ENCODE assay signal across 23 cellular contexts in genomic region chr4:109648997-109649575, GRCh38. TPM values are rescaled to one million over a fixed set of nuclear protein-coding genes. Genes with fewer than 3 reads are reported as not detected.
DNase-seq lines count a peak whose midpoint lies in the region; ATAC-seq, FAIRE-seq and TF ChIP-seq lines count a peak whose summit lies in the region.
"Had no signal": no experiment of that assay in that cellular context is flagged by ENCODE, and none has a peak within 500 bp of the region (broad histone marks: within the 10 kb centered on the region; RNA-seq: fewer than 3 reads in every experiment).

No MANE protein-coding gene starts in this region.

- intact Hi-C loops in kidney (cut with DNase I) = no loop called here

- DNase-seq in CD4-positive, CD25-positive, alpha-beta regulatory T cell = peak in 2 of 3 donors; percentile 48 to 62
- peak; percentile 21 for DNase-seq in GM12865 (ENCODE audit: low read depth)
- no peak for DNase-seq in activated CD4-positive, alpha-beta memory T cell treated with anti-CD3 and anti-CD28 coated beads, Interleukin-2, amount 10 ng/mL, durations not matched to agents 7 days and 5 days
- no peak for DNase-seq in effector memory CD8-positive, alpha-beta T cell
- no peak for DNase-seq in hepatic stellate cell (ENCODE audit: low spot score)
- DNase-seq in kidney = no peak
- DNase-seq: adrenal gland; COR-L47; hippocampal formation; islet precursor cell; NCI-H1105 treated with DMSO at 0.1 percent for 48 hours; NCI-H524; stimulated activated naive CD4-positive, alpha-beta T cell treated with Interleukin-2 at 50 U/mL for 16 hours; trophoblast cell; WERI-Rb-1 had no signal

- CTCF ChIA-PET in activated CD4-positive, alpha-beta memory T cell treated with anti-CD3 and anti-CD28 coated beads, Interleukin-2, amount 10 ng/mL, durations not matched to agents 7 days and 5 days (lab: Charles Lee) = interaction anchor here (0.6 to 1.2 kb wide), 5 partner anchors 53 to 217 kb away, joined by 3 to 7 read pairs (median 3); partner anchors contain the start of gene MCUB

- peak overlapping the region; percentile 62 to 91 (median 76) for H3K4me3 Mint-ChIP-seq in CD4-positive, CD25-positive, alpha-beta regulatory T cell
- H3K4me3 Mint-ChIP-seq in activated CD4-positive, alpha-beta memory T cell treated with anti-CD3 and anti-CD28 coated beads, Interleukin-2, amount 10 ng/mL, durations not matched to agents 7 days and 5 days = peak overlapping the region; percentile 61
- peak overlapping the region; percentile 19 to 65 for H3K4me3 Mint-ChIP-seq in effector memory CD8-positive, alpha-beta T cell
- H3K4me3 Mint-ChIP-seq: GM23338 had no signal

- peak; percentile 4 to 12 for ATAC-seq in CD4-positive, CD25-positive, alpha-beta regulatory T cell (ENCODE audit: low read depth in 2 of 2)
- ATAC-seq in effector memory CD8-positive, alpha-beta T cell (replicated peaks) = no peak
- ATAC-seq in HG03442 (IDR thresholded peaks at IDR 0.05; ENCODE audit: unreplicated experiment) (no peak), HG03432 (IDR thresholded peaks at IDR 0.05; ENCODE audit: unreplicated experiment) (no peak)
- ATAC-seq: foreskin keratinocyte, GM23338, Right ventricle myocardium inferior, sciatic nerve had no signal

- FAIRE-seq in kidney (lab: Jason Lieb, UNC) = no peak
- FAIRE-seq: bronchial epithelial cell had no signal

- no peaks in the 10 kb centered on the region for H3K27me3 ChIP-seq in CD4-positive, CD25-positive, alpha-beta regulatory T cell (ENCODE audit: control insufficient read depth, insufficient read depth, low read length)
- H3K27me3 ChIP-seq: adrenal gland, foreskin keratinocyte had no signal

- H3K27ac Mint-ChIP-seq in CD4-positive, CD25-positive, alpha-beta regulatory T cell = peak overlapping the region in 1 of 3 donors; percentile 93
- peak overlapping the region; percentile 96 for H3K27ac Mint-ChIP-seq in activated CD4-positive, alpha-beta memory T cell treated with anti-CD3 and anti-CD28 coated beads, Interleukin-2, amount 10 ng/mL, durations not matched to agents 7 days and 5 days
- H3K27ac Mint-ChIP-seq in effector memory CD8-positive, alpha-beta T cell = peak overlapping the region in 1 of 2 donors; percentile 59
- H3K27ac Mint-ChIP-seq: GM23338 had no signal

- peaks cover 11% of the 10 kb centered on the region for H3K36me3 ChIP-seq in CD4-positive, CD25-positive, alpha-beta regulatory T cell (ENCODE audit: control insufficient read depth, insufficient read depth, low read length)
- no peaks in the 10 kb centered on the region for H3K36me3 ChIP-seq in kidney (ENCODE audit: control insufficient read depth in 1 of 2, insufficient read depth in 2 of 2, low read length in 2 of 2)
- H3K36me3 ChIP-seq: adrenal gland, WERI-Rb-1 had no signal

- peaks cover 63% of the 10 kb centered on the region for H3K4me1 ChIP-seq in CD4-positive, CD25-positive, alpha-beta regulatory T cell (ENCODE audit: control insufficient read depth, insufficient read depth, low read length, poor library complexity, severe bottlenecking)
- no peaks in the 10 kb centered on the region for H3K4me1 ChIP-seq in kidney (ENCODE audit: control insufficient read depth in 1 of 2, insufficient read depth in 1 of 2, low read depth in 1 of 2, low read length in 2 of 2)
- H3K4me1 ChIP-seq: adrenal gland, foreskin keratinocyte had no signal

- H3K9me3 Mint-ChIP-seq in CD4-positive, CD25-positive, alpha-beta regulatory T cell = peaks cover 0 to 10% (median 0%) of the 10 kb centered on the region in 7 donors
- H3K9me3 Mint-ChIP-seq in activated CD4-positive, alpha-beta memory T cell treated with anti-CD3 and anti-CD28 coated beads, Interleukin-2, amount 10 ng/mL, durations not matched to agents 7 days and 5 days = peaks cover 6% of the 10 kb centered on the region
- no peaks in the 10 kb centered on the region for H3K9me3 Mint-ChIP-seq in effector memory CD8-positive, alpha-beta T cell

- H3K4me1 Mint-ChIP-seq in CD4-positive, CD25-positive, alpha-beta regulatory T cell = peaks cover 15 to 46% (median 33%) of the 10 kb centered on the region in 4 donors
- H3K4me1 Mint-ChIP-seq in activated CD4-positive, alpha-beta memory T cell treated with anti-CD3 and anti-CD28 coated beads, Interleukin-2, amount 10 ng/mL, durations not matched to agents 7 days and 5 days = peaks cover 38% of the 10 kb centered on the region
- peaks cover 12 to 36% of the 10 kb centered on the region in 2 donors for H3K4me1 Mint-ChIP-seq in effector memory CD8-positive, alpha-beta T cell (ENCODE audit: low read depth in 2 of 2)
- H3K4me1 Mint-ChIP-seq: GM23338 had no signal

- peaks cover 14% of the 10 kb centered on the region for H3K36me3 Mint-ChIP-seq in CD4-positive, CD25-positive, alpha-beta regulatory T cell
- H3K36me3 Mint-ChIP-seq in activated CD4-positive, alpha-beta memory T cell treated with anti-CD3 and anti-CD28 coated beads, Interleukin-2, amount 10 ng/mL, durations not matched to agents 7 days and 5 days (ENCODE audit: low read depth) = peaks cover 25% of the 10 kb centered on the region
- H3K36me3 Mint-ChIP-seq in effector memory CD8-positive, alpha-beta T cell (ENCODE audit: insufficient read depth) = peaks cover 5% of the 10 kb centered on the region

- no peak overlapping the region for H3K9ac ChIP-seq in kidney (ENCODE audit: low read length in 2 of 2)

- no peak for TF ChIP-seq CTCF in GM12865 (IDR thresholded peaks at IDR 0.05; ENCODE audit: insufficient read depth, low read depth, low read length, missing control alignments)
- TF ChIP-seq CTCF in kidney (IDR thresholded peaks at IDR 0.05; ENCODE audit: borderline replicate concordance, extremely low read depth, insufficient read depth) = no peak

- peak overlapping the region; percentile 76 for H3K27ac ChIP-seq in CD4-positive, CD25-positive, alpha-beta regulatory T cell (ENCODE audit: insufficient read depth, low read length, poor library complexity, severe bottlenecking)
- no peak overlapping the region for H3K27ac ChIP-seq in kidney (ENCODE audit: low read depth in 2 of 2, low read length in 2 of 2)
- H3K27ac ChIP-seq: adrenal gland, foreskin keratinocyte, WERI-Rb-1 had no signal

- H3K27me3 Mint-ChIP-seq in CD4-positive, CD25-positive, alpha-beta regulatory T cell = no peaks in the 10 kb centered on the region
- no peaks in the 10 kb centered on the region for H3K27me3 Mint-ChIP-seq in activated CD4-positive, alpha-beta memory T cell treated with anti-CD3 and anti-CD28 coated beads, Interleukin-2, amount 10 ng/mL, durations not matched to agents 7 days and 5 days
- no peaks in the 10 kb centered on the region for H3K27me3 Mint-ChIP-seq in effector memory CD8-positive, alpha-beta T cell

- H3K9me3 ChIP-seq in CD4-positive, CD25-positive, alpha-beta regulatory T cell (ENCODE audit: control insufficient read depth in 2 of 2, low read length in 2 of 2) = peaks cover 6 to 13% of the 10 kb centered on the region in 2 experiments
- peaks cover 0 to 24% of the 10 kb centered on the region in 2 donors for H3K9me3 ChIP-seq in kidney (ENCODE audit: control insufficient read depth in 1 of 2, low read length in 2 of 2)
- H3K9me3 ChIP-seq: adrenal gland had no signal

- H3K4me3 ChIP-seq in CD4-positive, CD25-positive, alpha-beta regulatory T cell (ENCODE audit: low read depth, low read length) = peak overlapping the region; percentile 84
- H3K4me3 ChIP-seq in GM12865 (ENCODE audit: low read depth, low read length) (no peak overlapping the region), kidney (ENCODE audit: low read length in 2 of 2) (no peak overlapping the region)
- H3K4me3 ChIP-seq: adrenal gland, GM23338, lung had no signal

- POLR2A ChIA-PET in activated CD4-positive, alpha-beta memory T cell treated with anti-CD3 and anti-CD28 coated beads, Interleukin-2, amount 10 ng/mL, durations not matched to agents 7 days and 5 days (lab: Charles Lee) = interaction anchor here (0.8 to 3.2 kb wide), 12 partner anchors 10 to 216 kb away, joined by 3 to 58 read pairs (median 3); partner anchors contain the start of genes MCUB and SEC24B

RNA-seq across cellular contexts. Expression of gene CASP6, which starts 54.2 kb away (rescaled TPM):
- 21.9 TPM for total RNA-seq in CD4-positive, CD25-positive, alpha-beta regulatory T cell
- 10 to 100 TPM; 64.5 to 88.4 (median 72.7) TPM for polyA plus RNA-seq in CD4-positive, CD25-positive, alpha-beta regulatory T cell
- total RNA-seq in activated CD4-positive, alpha-beta memory T cell treated with anti-CD3 and anti-CD28 coated beads, Interleukin-2, amount 10 ng/mL, durations not matched to agents 7 days and 5 days = 10 to 100 TPM; 30.5 to 32.4 TPM
- total RNA-seq in kidney = 21.6 TPM
- polyA plus RNA-seq in kidney (ENCODE audit: insufficient read depth, low read depth, low replicate concordance) = 20.7 TPM

Comparison
In these comparisons a context has a peak if more than half of its experiments do, and no peak if none do; other contexts are left out.
1. ATAC-seq: peak in CD4-positive, CD25-positive, alpha-beta regulatory T cell (2 of 2); none in effector memory CD8-positive, alpha-beta T cell (single experiment), HG03442 (single experiment) and HG03432 (single experiment).
2. DNase-seq: peak in CD4-positive, CD25-positive, alpha-beta regulatory T cell (2 of 3) and GM12865 (single experiment); none in activated CD4-positive, alpha-beta memory T cell treated with anti-CD3 and anti-CD28 coated beads, Interleukin-2, amount 10 ng/mL, durations not matched to agents 7 days and 5 days (single experiment), effector memory CD8-positive, alpha-beta T cell (0 of 3), hepatic stellate cell (single experiment) and kidney (single experiment).
3. Peak in every context shown above with its lines, with median percentiles within 50 percentile points of each other: H3K4me3 Mint-ChIP-seq.